ENCODE assay signal across 8 cellular contexts in the genomic region with DNA sequence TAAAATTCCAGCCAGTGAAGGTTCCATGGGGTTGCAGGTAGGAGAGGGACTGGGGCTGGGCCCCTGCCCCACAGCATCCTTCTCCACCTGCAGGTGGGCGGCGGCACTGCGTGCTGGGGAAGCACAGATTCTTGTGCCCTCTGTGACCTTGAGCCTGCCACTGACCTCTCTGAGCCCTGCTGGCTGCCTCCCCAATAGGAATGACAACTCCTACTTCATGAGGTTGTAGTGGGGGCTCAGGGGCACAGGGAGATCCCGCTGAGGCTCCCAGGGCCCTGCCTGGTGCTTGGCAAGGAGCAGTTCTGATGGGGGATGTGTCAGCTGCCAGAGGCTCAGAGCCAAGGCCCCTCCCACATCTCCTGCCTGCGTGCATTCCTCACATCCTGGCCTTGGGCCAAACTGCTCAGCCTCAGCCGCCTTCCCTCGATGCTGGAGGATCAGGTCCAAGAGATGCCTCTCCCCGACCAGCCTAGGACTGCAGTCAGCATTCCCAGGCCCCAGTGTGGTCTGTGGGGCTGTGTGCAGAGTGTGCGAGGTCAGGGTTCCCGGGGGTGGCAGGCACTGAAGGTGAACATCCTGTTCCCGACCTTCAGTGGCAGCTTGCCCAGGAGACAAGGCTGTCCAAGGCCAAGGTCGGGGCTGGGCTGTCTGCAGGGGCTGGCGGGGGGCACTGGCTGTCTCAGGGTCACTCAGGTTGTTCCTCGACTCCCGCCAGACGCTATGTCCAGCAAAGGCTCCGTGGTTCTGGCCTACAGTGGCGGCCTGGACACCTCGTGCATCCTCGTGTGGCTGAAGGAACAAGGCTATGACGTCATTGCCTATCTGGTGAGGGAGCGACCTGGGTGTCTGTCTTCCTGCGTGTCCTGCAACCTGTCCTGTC. TPM values are rescaled to one million over a fixed set of nuclear protein-coding genes. Genes with fewer than 3 reads are reported as not detected.
DNase-seq lines count a peak whose midpoint lies in the region; ATAC-seq, FAIRE-seq and TF ChIP-seq lines count a peak whose summit lies in the region.

No MANE protein-coding gene starts in this region.

- CTCF ChIA-PET in endothelial cell of umbilical vein (lab: Charles Lee) = interaction anchor here (1.0 kb wide), 1 partner anchor 232 kb away, joined by 3 read pairs; no protein-coding TSS in a partner anchor

- no peaks in the 10 kb centered on the region for H3F3A ChIP-seq in DOHH2 (ENCODE audit: control insufficient read depth, insufficient read depth)

- no peaks in the 10 kb centered on the region for H4K20me1 ChIP-seq in DOHH2 (ENCODE audit: control insufficient read depth, insufficient read depth, low read depth, low read length)
- no peaks in the 10 kb centered on the region for H4K20me1 ChIP-seq in endothelial cell of umbilical vein (replicated peaks; ENCODE audit: control insufficient read depth, extremely low read depth, insufficient read depth, low read length)

- TF ChIP-seq POLR2A in endothelial cell of umbilical vein (IDR thresholded peaks at IDR 0.05; ENCODE audit: low read depth, low read length) = no peak

- DNase-seq in LoVo (ENCODE audit: low spot score) = peak; percentile 79
- DNase-seq in RPMI7951 (ENCODE audit: low read depth) = peak; percentile 94
- DNase-seq in endothelial cell of umbilical vein (ENCODE audit: low read depth, low spot score) = peak; percentile 93
- peak; percentile 95 for DNase-seq in mucosa of gallbladder (ENCODE audit: low spot score)

- H3K9ac ChIP-seq in endothelial cell of umbilical vein (replicated peaks; ENCODE audit: extremely low read depth, insufficient read depth, low read length) = no peak overlapping the region

- H3K27ac ChIP-seq in DOHH2 (ENCODE audit: low read depth, low read length) (no peak overlapping the region), endothelial cell of umbilical vein (ENCODE audit: insufficient read depth, low read depth, low read length) (no peak overlapping the region)

- H3K4me2 ChIP-seq in DOHH2 (ENCODE audit: low read length) (no peak overlapping the region), endothelial cell of umbilical vein (ENCODE audit: insufficient read depth, low read length) (no peak overlapping the region)

- POLR2A ChIA-PET in endothelial cell of umbilical vein (lab: Charles Lee) = interaction anchor here (0.5 kb wide), 1 partner anchor 1262 kb away, joined by 4 read pairs; no protein-coding TSS in a partner anchor

- H3K79me2 ChIP-seq in DOHH2 (ENCODE audit: control insufficient read depth, low read length) (no peaks in the 10 kb centered on the region), endothelial cell of umbilical vein (ENCODE audit: control insufficient read depth, insufficient read depth, low read length) (no peaks in the 10 kb centered on the region)

- no peaks in the 10 kb centered on the region for H3K36me3 ChIP-seq in DOHH2 (ENCODE audit: control insufficient read depth, low read length)
- H3K36me3 ChIP-seq in endothelial cell of umbilical vein (ENCODE audit: control insufficient read depth in 2 of 2, extremely low read depth in 1 of 2, insufficient read depth in 2 of 2, low read length in 2 of 2) = no peaks in the 10 kb centered on the region

- ATAC-seq in HG03196 (IDR thresholded peaks at IDR 0.05; ENCODE audit: unreplicated experiment) (no peak), HG03469 (IDR thresholded peaks at IDR 0.05; ENCODE audit: unreplicated experiment) (no peak), GM18520 (IDR thresholded peaks at IDR 0.05; ENCODE audit: unreplicated experiment) (no peak)

- H3K4me3 ChIP-seq in DOHH2 (ENCODE audit: low read length) = no peak overlapping the region
- H3K4me3 ChIP-seq in endothelial cell of umbilical vein (replicated peaks in 1 of 3; ENCODE audit: insufficient read depth in 1 of 3, low read depth in 1 of 3, low read length in 3 of 3) = no peak overlapping the region

- intact Hi-C loops in endothelial cell of umbilical vein (cut with micrococcal nuclease) = loop anchor here (5.0 kb wide), 1 partner anchor 396 kb away; no protein-coding TSS in a partner anchor

- H3K4me1 ChIP-seq in DOHH2 (ENCODE audit: control insufficient read depth, low read length) (peaks cover 14% of the 10 kb centered on the region), endothelial cell of umbilical vein (ENCODE audit: control insufficient read depth, extremely low read depth, insufficient read depth, low read length) (peaks cover 30% of the 10 kb centered on the region)

- no peaks in the 10 kb centered on the region for H3K9me2 ChIP-seq in DOHH2 (replicated peaks; ENCODE audit: control insufficient read depth, low read length)

- dilution Hi-C loops in endothelial cell of umbilical vein (cut with MboI; ENCODE audit: extremely low pct_ligation_motif_present, low sequenced_read_pairs) = no loop called here

- H3K27me3 ChIP-seq in DOHH2 (ENCODE audit: control insufficient read depth, low read length) (no peaks in the 10 kb centered on the region), endothelial cell of umbilical vein (ENCODE audit: control insufficient read depth in 2 of 2, insufficient read depth in 2 of 2, low read length in 2 of 2) (peaks cover 0 to 2% of the 10 kb centered on the region in 2 experiments)

- peak; percentile 97 for FAIRE-seq in endothelial cell of umbilical vein (lab: Jason Lieb, UNC)

- no peak overlapping the region for H2AFZ ChIP-seq in endothelial cell of umbilical vein (ENCODE audit: low read depth, low read length)

- H3K9me1 ChIP-seq in endothelial cell of umbilical vein (replicated peaks; ENCODE audit: control insufficient read depth, extremely low read depth, insufficient read depth, low read length) = no peaks in the 10 kb centered on the region

- no TSS peak for BruUV-seq in endothelial cell of umbilical vein (replicated peaks; lab: Mats Ljungman, UMichigan)

- TF ChIP-seq CTCF in DOHH2 (IDR thresholded peaks at IDR 0.05; ENCODE audit: low read depth, low read length, poor library complexity, severe bottlenecking) (peak; percentile 53), endothelial cell of umbilical vein (IDR thresholded peaks at IDR 0.05; ENCODE audit: extremely low read depth in 1 of 2, insufficient read depth in 1 of 2, low read depth in 1 of 2, low read length in 2 of 2) (peak; percentile 58 to 74)

- no peaks in the 10 kb centered on the region for H3K9me3 ChIP-seq in DOHH2 (ENCODE audit: control insufficient read depth, insufficient read depth, low read length)
- no peaks in the 10 kb centered on the region for H3K9me3 ChIP-seq in endothelial cell of umbilical vein (replicated peaks; ENCODE audit: control insufficient read depth, insufficient read depth, low read length)

TF ChIP-seq in endothelial cell of umbilical vein, 7 proteins besides CTCF, POLR2A, EP300 and RAD21:
- peak; percentile 58 for TF ChIP-seq POLR2AphosphoS5 (IDR thresholded peaks at IDR 0.05; ENCODE audit: insufficient read depth, low read depth, low read length)
- TF ChIP-seq, protein P1, sequence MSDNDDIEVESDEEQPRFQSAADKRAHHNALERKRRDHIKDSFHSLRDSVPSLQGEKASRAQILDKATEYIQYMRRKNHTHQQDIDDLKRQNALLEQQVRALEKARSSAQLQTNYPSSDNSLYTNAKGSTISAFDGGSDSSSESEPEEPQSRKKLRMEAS (IDR thresholded peaks at IDR 0.05; ENCODE audit: insufficient read depth, insufficient read length) = no peak
- TF ChIP-seq MYC (IDR thresholded peaks at IDR 0.05; ENCODE audit: low read depth, low read length) = no peak

RNA-seq across cellular contexts. Expression of a gene that starts 7.0 kb away (rescaled TPM):
- 247 and 249 TPM in 2 replicates for total RNA-seq in RPMI7951 (2014; rRNA removed; shearing (Covaris generic))
- 2.0 and 3.6 TPM in 2 replicates for total RNA-seq in endothelial cell of umbilical vein
- polyA plus RNA-seq in endothelial cell of umbilical vein = 12.4 and 14.9 TPM in 2 replicates
- 10.9 and 11.1 TPM in 2 replicates for polyA plus RNA-seq in endothelial cell of umbilical vein (2011; cell fraction: cytosol; rRNA removed)
- 2.8 and 6.7 TPM in 2 replicates for polyA plus RNA-seq in endothelial cell of umbilical vein (2011; cell fraction: nucleus; rRNA removed)
- 3.7 and 7.1 TPM in 2 replicates for polyA plus RNA-seq in endothelial cell of umbilical vein (2012)
- polyA minus RNA-seq in endothelial cell of umbilical vein = 7.9 and 12.0 TPM in 2 replicates
- polyA minus RNA-seq in endothelial cell of umbilical vein (2011; cell fraction: cytosol; rRNA and poly(A)+ RNA removed) = 628 TPM
- polyA minus RNA-seq in endothelial cell of umbilical vein (2011; cell fraction: nucleus; rRNA and poly(A)+ RNA removed) = 3.6 and 5.3 TPM in 2 replicates
- 166 TPM for total RNA-seq in mucosa of gallbladder

Comparison
In these comparisons a context has a peak if more than half of its experiments do, and no peak if none do; other contexts are left out.
1. RNA of a gene that starts 7.0 kb away (total RNA-seq): 247 to 249 TPM in RPMI7951 and 166 TPM in mucosa of gallbladder (single experiment); 2.0 to 3.6 TPM in endothelial cell of umbilical vein; every median in the first group is over 10 times any median in the second.
2. Peak in every context shown above with its lines, with median percentiles within 50 percentile points of each other: DNase-seq.